21 cellular contexts compared by ENCODE assay signal in genomic region chr1:192729500-192729899, GRCh38.
DNase-seq lines count a peak whose midpoint lies in the region; ATAC-seq, FAIRE-seq and TF ChIP-seq lines count a peak whose summit lies in the region.
"Had no signal": no experiment of that assay in that cellular context is flagged by ENCODE, and none has a peak within 500 bp of the region (broad histone marks: within the 10 kb centered on the region; RNA-seq: fewer than 3 reads in every experiment).

No MANE protein-coding gene starts in this region.

- TF ChIP-seq POLR2A in endothelial cell of umbilical vein (IDR thresholded peaks at IDR 0.05; ENCODE audit: low read depth, low read length), result no peak
- no peak for TF ChIP-seq POLR2A in adrenal gland (IDR thresholded peaks at IDR 0.05)

- H4K20me1 ChIP-seq in endothelial cell of umbilical vein (replicated peaks; ENCODE audit: control insufficient read depth, extremely low read depth, insufficient read depth, low read length), result no peaks in the 10 kb centered on the region

- H3K4me1 Mint-ChIP-seq in activated naive CD8-positive, alpha-beta T cell treated with anti-CD3 and anti-CD28 coated beads for 36 hours, result no peaks in the 10 kb centered on the region

- FAIRE-seq in endothelial cell of umbilical vein (lab: Jason Lieb, UNC), result no peak
- FAIRE-seq: A549, GM12878, K562 had no signal

- no peaks in the 10 kb centered on the region for H3K9me1 ChIP-seq in endothelial cell of umbilical vein (replicated peaks; ENCODE audit: control insufficient read depth, extremely low read depth, insufficient read depth, low read length)

- no peak for TF ChIP-seq CTCF in endothelial cell of umbilical vein (IDR thresholded peaks at IDR 0.05; ENCODE audit: extremely low read depth in 1 of 2, insufficient read depth in 1 of 2, low read depth in 1 of 2, low read length in 2 of 2)
- no peak for TF ChIP-seq CTCF in adrenal gland (IDR thresholded peaks at IDR 0.05)

- H3K9me3 ChIP-seq in endothelial cell of umbilical vein (replicated peaks; ENCODE audit: control insufficient read depth, insufficient read depth, low read length) (no peaks in the 10 kb centered on the region), adrenal gland (replicated peaks in 1 of 3) (no peaks in the 10 kb centered on the region)
- H3K9me3 ChIP-seq: A549, BE2C, Caco-2, MG63 had no signal

- CTCF ChIA-PET in endothelial cell of umbilical vein (lab: Charles Lee), result interaction anchor here (1.0 to 1.8 kb wide), 3 partner anchors 9 to 16 kb away, joined by 3 to 6 read pairs (median 3); no protein-coding TSS in a partner anchor

- H3K27me3 Mint-ChIP-seq in activated naive CD8-positive, alpha-beta T cell treated with anti-CD3 and anti-CD28 coated beads for 36 hours, result peaks cover 4% of the 10 kb centered on the region
- H3K27me3 Mint-ChIP-seq: CD4-positive, alpha-beta T cell had no signal

- H3K36me3 Mint-ChIP-seq in activated naive CD8-positive, alpha-beta T cell treated with anti-CD3 and anti-CD28 coated beads for 36 hours, result no peaks in the 10 kb centered on the region

- no peaks in the 10 kb centered on the region for H3K9me3 Mint-ChIP-seq in activated naive CD8-positive, alpha-beta T cell treated with anti-CD3 and anti-CD28 coated beads for 36 hours
- H3K9me3 Mint-ChIP-seq: CD4-positive, alpha-beta T cell had no signal

- H3K27me3 ChIP-seq in endothelial cell of umbilical vein (ENCODE audit: control insufficient read depth in 2 of 2, insufficient read depth in 2 of 2, low read length in 2 of 2) (no peaks in the 10 kb centered on the region), adrenal gland (no peaks in the 10 kb centered on the region)
- H3K27me3 ChIP-seq: BE2C, MG63 had no signal

- H2AFZ ChIP-seq in endothelial cell of umbilical vein (ENCODE audit: low read depth, low read length), result no peak overlapping the region

- H3K9ac ChIP-seq in endothelial cell of umbilical vein (replicated peaks; ENCODE audit: extremely low read depth, insufficient read depth, low read length), result no peak overlapping the region

- ATAC-seq in Right ventricle myocardium superior (ENCODE audit: poor library complexity) (peak; percentile 64), left cardiac atrium (no peak), HG02610 (IDR thresholded peaks at IDR 0.05; ENCODE audit: unreplicated experiment) (peak; percentile 68)
- ATAC-seq: A549, GM12878, K562 had no signal

- dilution Hi-C loops in endothelial cell of umbilical vein (cut with MboI; ENCODE audit: extremely low pct_ligation_motif_present, low sequenced_read_pairs), result no loop called here

- H3K4me3 ChIP-seq in endothelial cell of umbilical vein (replicated peaks in 1 of 3; ENCODE audit: insufficient read depth in 1 of 3, low read depth in 1 of 3, low read length in 3 of 3) (no peak overlapping the region), adrenal gland (no peak overlapping the region)
- H3K4me3 ChIP-seq: A549, GM12878, K562, MG63 had no signal

- no peak overlapping the region for H3K4me2 ChIP-seq in endothelial cell of umbilical vein (ENCODE audit: insufficient read depth, low read length)
- H3K4me2 ChIP-seq: A549 had no signal

- DNase-seq in Right ventricle myocardium superior (no peak), left cardiac atrium (no peak), endothelial cell of umbilical vein (ENCODE audit: low read depth, low spot score) (peak; percentile 11), adrenal gland (no peak), medulla oblongata (ENCODE audit: extremely low spot score) (no peak), NOMO-1 (lab: John Stamatoyannopoulos, UW; ENCODE audit: unreplicated experiment in 2 of 2) (no peak)
- DNase-seq in activated naive CD8-positive, alpha-beta T cell treated with anti-CD3 and anti-CD28 coated beads for 36 hours, result no peak
- DNase-seq: BE2C; Caco-2; CD4-positive, alpha-beta T cell; DMS 273 treated with DMSO at 0.1 percent for 48 hours; DMS79 treated with DMSO at 0.1 percent for 48 hours; MG63; NCI-H1694 treated with DMSO at 0.1 percent for 48 hours; NCI-H2081 treated with DMSO at 0.1 percent for 48 hours; NCI-H226; NCI-H524 treated with DMSO at 0.1 percent for 48 hours had no signal

- H3K36me3 ChIP-seq in endothelial cell of umbilical vein (ENCODE audit: control insufficient read depth in 2 of 2, extremely low read depth in 1 of 2, insufficient read depth in 2 of 2, low read length in 2 of 2) (no peaks in the 10 kb centered on the region), adrenal gland (replicated peaks in 1 of 2) (no peaks in the 10 kb centered on the region)
- H3K36me3 ChIP-seq: BE2C, MG63 had no signal

- H3K4me1 ChIP-seq in endothelial cell of umbilical vein (ENCODE audit: control insufficient read depth, extremely low read depth, insufficient read depth, low read length) (no peaks in the 10 kb centered on the region), adrenal gland (replicated peaks in 1 of 2) (peaks cover 0 to 7% of the 10 kb centered on the region in 2 donors)
- H3K4me1 ChIP-seq: A549, BE2C, Caco-2 had no signal

- POLR2A ChIA-PET in endothelial cell of umbilical vein (lab: Charles Lee), result no interaction called here

- no peaks in the 10 kb centered on the region for H3K79me2 ChIP-seq in endothelial cell of umbilical vein (ENCODE audit: control insufficient read depth, insufficient read depth, low read length)

- BruUV-seq in endothelial cell of umbilical vein (replicated peaks; lab: Mats Ljungman, UMichigan), result no TSS peak

- no peak overlapping the region for H3K27ac Mint-ChIP-seq in activated naive CD8-positive, alpha-beta T cell treated with anti-CD3 and anti-CD28 coated beads for 36 hours
- H3K27ac Mint-ChIP-seq: CD4-positive, alpha-beta T cell had no signal

- H3K4me3 Mint-ChIP-seq in activated naive CD8-positive, alpha-beta T cell treated with anti-CD3 and anti-CD28 coated beads for 36 hours, result no peak overlapping the region
- H3K4me3 Mint-ChIP-seq: CD4-positive, alpha-beta T cell had no signal

- intact Hi-C loops in Right ventricle myocardium superior (cut with DNase I) (no loop called here), left cardiac atrium (cut with DNase I) (no loop called here), endothelial cell of umbilical vein (cut with micrococcal nuclease) (no loop called here), adrenal gland (cut with DNase I) (no loop called here)

- no peak overlapping the region for H3K27ac ChIP-seq in endothelial cell of umbilical vein (ENCODE audit: insufficient read depth, low read depth, low read length)
- H3K27ac ChIP-seq in adrenal gland, result no peak overlapping the region
- H3K27ac ChIP-seq: A549 had no signal

TF ChIP-seq in endothelial cell of umbilical vein, 7 proteins besides CTCF, POLR2A, EP300 and RAD21:
- TF ChIP-seq EZH2 (IDR thresholded peaks at IDR 0.05; ENCODE audit: borderline replicate concordance, low read depth, low read length, severe bottlenecking) (no peak), MAX (IDR thresholded peaks at IDR 0.05; ENCODE audit: insufficient read depth, insufficient read length) (no peak), POLR2AphosphoS5 (IDR thresholded peaks at IDR 0.05; ENCODE audit: insufficient read depth, low read depth, low read length) (no peak), FOS (IDR thresholded peaks at IDR 0.05; ENCODE audit: borderline replicate concordance, insufficient read depth, low read length) (no peak), JUN (IDR thresholded peaks at IDR 0.05; ENCODE audit: borderline replicate concordance, insufficient read depth, insufficient read length, low read depth) (no peak), GATA2 (IDR thresholded peaks at IDR 0.05; ENCODE audit: insufficient read depth, insufficient read length, low read depth, low read length) (no peak), MYC (IDR thresholded peaks at IDR 0.05; ENCODE audit: low read depth, low read length) (no peak)

Comparison
In these comparisons a context has a peak if more than half of its experiments do, and no peak if none do; other contexts are left out.
1. ATAC-seq: peak in Right ventricle myocardium superior (single experiment) and HG02610 (single experiment); none in left cardiac atrium (0 of 2).